Comparison of ENCODE assay signal across 8 cellular contexts in genomic region chr3:69791919-69792399, GRCh38. TPM values are rescaled to one million over a fixed set of nuclear protein-coding genes. Genes with fewer than 3 reads are reported as not detected.
DNase-seq lines count a peak whose midpoint lies in the region; ATAC-seq and TF ChIP-seq lines count a peak whose summit lies in the region.

No MANE protein-coding gene starts in this region.

- no peaks in the 10 kb centered on the region for H3K79me2 ChIP-seq in PC-9 (ENCODE audit: low read depth)

- CTCF ChIA-PET in PC-9 (lab: Charles Lee), result interaction anchor here (0.7 to 1.7 kb wide), 2 partner anchors 101 to 120 kb away, joined by 3 to 21 read pairs; no protein-coding TSS in a partner anchor
- CTCF ChIA-PET in CD4-positive, alpha-beta memory T cell (lab: Charles Lee; ENCODE audit: partially characterized antibody), result no interaction called here

- TF ChIP-seq CTCF in PC-9 (conservative IDR thresholded peaks at IDR 0.05) (peak; percentile 51), fibroblast of mammary gland (conservative IDR thresholded peaks at IDR 0.05; ENCODE audit: control insufficient read depth, insufficient read depth, low read depth, low read length) (peak; percentile 72)

- no peak overlapping the region for H3K27ac ChIP-seq in PC-9
- H3K27ac ChIP-seq in CD4-positive, alpha-beta memory T cell (ENCODE audit: low read depth, low read length), result no peak overlapping the region

- H3K27me3 ChIP-seq in PC-9 (ENCODE audit: insufficient read depth, low read depth), result no peaks in the 10 kb centered on the region
- no peaks in the 10 kb centered on the region for H3K27me3 ChIP-seq in CD4-positive, alpha-beta memory T cell (ENCODE audit: insufficient read depth, low read length)

- peaks cover 4% of the 10 kb centered on the region; the same call in 1 of the 2 replicates for H3F3A ChIP-seq in PC-9 (ENCODE audit: insufficient read depth, low read depth)

- H3K4me2 ChIP-seq in PC-9, result no peak overlapping the region

- peak; percentile 72 for DNase-seq in EH (ENCODE audit: low read depth)
- no peak for DNase-seq in PC-9
- peak; percentile 77 for DNase-seq in fibroblast of mammary gland (ENCODE audit: low read depth)
- peak; percentile 94 for DNase-seq in pons (ENCODE audit: low spot score)
- no peak for DNase-seq in stimulated activated CD4-positive, alpha-beta T cell treated with anti-CD3 and anti-CD28 coated beads, Interleukin-4, amount 100 ng/mL, for 1 hour
- DNase-seq in NCI-H2107 (lab: John Stamatoyannopoulos, UW), result no peak
- no peak for DNase-seq in CD4-positive, alpha-beta memory T cell

- intact Hi-C loops in PC-9 (cut with micrococcal nuclease; ENCODE audit: unreplicated experiment), result loop anchor here (1.0 to 5.0 kb wide), 2 partner anchors 101 to 155 kb away; no protein-coding TSS in a partner anchor
- intact Hi-C loops in CD4-positive, alpha-beta memory T cell (cut with micrococcal nuclease), result no loop called here

- no peak for ATAC-seq in GM21737 (IDR thresholded peaks at IDR 0.05; ENCODE audit: unreplicated experiment)

- no peaks in the 10 kb centered on the region for H3K9me3 ChIP-seq in PC-9 (ENCODE audit: insufficient read depth, low read depth)
- H3K9me3 ChIP-seq in CD4-positive, alpha-beta memory T cell (ENCODE audit: control insufficient read depth in 1 of 2, low read length in 2 of 2), result no peaks in the 10 kb centered on the region

- no TSS peak for BruUV-seq in PC-9 (replicated peaks; lab: Mats Ljungman, UMichigan)

- peaks cover 0 to 3% (median 0%) of the 10 kb centered on the region in 8 donors for H3K9me3 Mint-ChIP-seq in CD4-positive, alpha-beta memory T cell

- H3K27me3 Mint-ChIP-seq in CD4-positive, alpha-beta memory T cell, result peaks cover 0 to 3% of the 10 kb centered on the region in 2 donors

- no peaks in the 10 kb centered on the region for H3K9me2 ChIP-seq in PC-9 (ENCODE audit: insufficient read depth)

- no peaks in the 10 kb centered on the region for H3K36me3 ChIP-seq in PC-9 (ENCODE audit: low read depth)
- no peaks in the 10 kb centered on the region for H3K36me3 ChIP-seq in CD4-positive, alpha-beta memory T cell (ENCODE audit: insufficient read depth, low read length)

- H4K20me1 ChIP-seq in PC-9 (ENCODE audit: insufficient read depth), result no peaks in the 10 kb centered on the region

- no peaks in the 10 kb centered on the region for H3K4me1 Mint-ChIP-seq in CD4-positive, alpha-beta memory T cell

- POLR2A ChIA-PET in PC-9 (lab: Charles Lee; ENCODE audit: unreplicated experiment), result no interaction called here
- POLR2A ChIA-PET in CD4-positive, alpha-beta memory T cell (lab: Charles Lee; ENCODE audit: partially characterized antibody), result no interaction called here

- H3K27ac Mint-ChIP-seq in CD4-positive, alpha-beta memory T cell, result no peak overlapping the region

- H3K4me3 ChIP-seq in PC-9 (no peak overlapping the region), fibroblast of mammary gland (ENCODE audit: control insufficient read depth, low read depth, low read length) (no peak overlapping the region)
- no peak overlapping the region for H3K4me3 ChIP-seq in CD4-positive, alpha-beta memory T cell (ENCODE audit: low read length in 2 of 2)

- peaks cover 9% of the 10 kb centered on the region for H3K4me1 ChIP-seq in PC-9 (replicated peaks; ENCODE audit: insufficient read depth)
- H3K4me1 ChIP-seq in CD4-positive, alpha-beta memory T cell (ENCODE audit: insufficient read depth, low read length), result no peaks in the 10 kb centered on the region

- no peaks in the 10 kb centered on the region for H3K36me3 Mint-ChIP-seq in CD4-positive, alpha-beta memory T cell

- no peak overlapping the region for H3K4me3 Mint-ChIP-seq in CD4-positive, alpha-beta memory T cell

- H2AFZ ChIP-seq in PC-9, result no peak overlapping the region

RNA-seq across cellular contexts. Expression of gene MITF, which starts 52.7 kb away (rescaled TPM):
- total RNA-seq in PC-9 (2021), result 15.5 and 17.2 TPM in 2 replicates
- 1 to 10 TPM in 1 of 2 experiments, under 1 TPM in 1; 0.80 to 1.5 TPM for total RNA-seq in CD4-positive, alpha-beta memory T cell
- not detected for polyA plus RNA-seq in CD4-positive, alpha-beta memory T cell

Comparison
In these comparisons a context has a peak if more than half of its experiments do, and no peak if none do; other contexts are left out.
1. DNase-seq: peak in EH (single experiment), fibroblast of mammary gland (single experiment) and pons (single experiment); none in PC-9 (0 of 2), stimulated activated CD4-positive, alpha-beta T cell treated with anti-CD3 and anti-CD28 coated beads, Interleukin-4, amount 100 ng/mL, for 1 hour (single experiment), NCI-H2107 (single experiment) and CD4-positive, alpha-beta memory T cell (0 of 5).